1 cellular context compared by ENCODE assay signal in genomic region chr15:80152896-80153876, GRCh38.
TF ChIP-seq lines count a peak whose summit lies in the region.

FAH (plus strand) TSS chr15:80152999; CDS start chr15:80153055, 56 bp downstream.

TF ChIP-seq in HEK293, 187 proteins besides CTCF, POLR2A, EP300 and RAD21 (continued from another document):
- TF ChIP-seq ZBTB44 (tag by site-specific recombination; IDR thresholded peaks at IDR 0.05) (peak; percentile 24; the same call in 1 of the 2 replicates), ZNF600 (tag by site-specific recombination; IDR thresholded peaks at IDR 0.05) (peak; percentile 88), ZNF501 (tag by site-specific recombination; IDR thresholded peaks at IDR 0.05) (0 out of 2 replicates have a peak, but pooled peaks have one; percentile 11), ZNF48 (tag by site-specific recombination; IDR thresholded peaks at IDR 0.05) (no peak), ZNF623 (tag by site-specific recombination; IDR thresholded peaks at IDR 0.05) (no peak), YY1 (tag by site-specific recombination; IDR thresholded peaks at IDR 0.05) (peak; percentile 46; the same call in 1 of the 2 replicates), ZBTB48 (tag by site-specific recombination; IDR thresholded peaks at IDR 0.05) (peak; percentile 47; the same call in 1 of the 2 replicates), ZNF785 (tag by site-specific recombination; IDR thresholded peaks at IDR 0.05) (0 out of 2 replicates have a peak, but pooled peaks have one; percentile 30), GLIS1 (tag by site-specific recombination; IDR thresholded peaks at IDR 0.05) (0 out of 2 replicates have a peak, but pooled peaks have one; percentile 11), KLF1 (tag by site-specific recombination; IDR thresholded peaks at IDR 0.05) (0 out of 2 replicates have a peak, but pooled peaks have one; percentile 12), ZNF324 (tag by site-specific recombination; IDR thresholded peaks at IDR 0.05) (peak; percentile 44; the same call in 1 of the 2 replicates), ZNF335 (tag by site-specific recombination; conservative IDR thresholded peaks at IDR 0.05) (peak; percentile 89), ZBTB20 (tag by site-specific recombination; IDR thresholded peaks at IDR 0.05) (peak; percentile 39; the same call in 1 of the 2 replicates), SP7 (tag by site-specific recombination; IDR thresholded peaks at IDR 0.05) (peak; percentile 48; the same call in 1 of the 2 replicates), ZNF629 (tag by site-specific recombination; IDR thresholded peaks at IDR 0.05) (no peak), GLIS2 (tag by site-specific recombination; IDR thresholded peaks at IDR 0.05) (peak; percentile 19; the same call in 1 of the 2 replicates), ZBTB11 (tag by site-specific recombination; conservative IDR thresholded peaks at IDR 0.05; ENCODE audit: low read depth) (no peak; the same call in 1 of the 2 replicates), SP3 (tag by site-specific recombination; IDR thresholded peaks at IDR 0.05) (peak; percentile 85), ZNF211 (tag by site-specific recombination; IDR thresholded peaks at IDR 0.05; ENCODE audit: low read depth) (no peak), ZFHX2 (tag by site-specific recombination; conservative IDR thresholded peaks at IDR 0.05) (peak; percentile 18; the same call in 1 of the 2 replicates), KLF8 (tag by site-specific recombination; IDR thresholded peaks at IDR 0.05) (peak; percentile 75; the same call in 1 of the 2 replicates), BCL11A (tag by site-specific recombination; IDR thresholded peaks at IDR 0.05; ENCODE audit: low read depth) (0 out of 2 replicates have a peak, but pooled peaks have one; percentile 10), ZNF341 (tag by site-specific recombination; IDR thresholded peaks at IDR 0.05; ENCODE audit: low read depth) (peak; percentile 32; the same call in 1 of the 2 replicates), BCL6B (tag by site-specific recombination; IDR thresholded peaks at IDR 0.05) (no peak), ZNF140 (tag by site-specific recombination; IDR thresholded peaks at IDR 0.05) (no peak), KLF7 (tag by site-specific recombination; IDR thresholded peaks at IDR 0.05; ENCODE audit: borderline replicate concordance) (0 out of 2 replicates have a peak, but pooled peaks have one; percentile 16), ZBTB17 (tag by site-specific recombination; IDR thresholded peaks at IDR 0.05) (peak; percentile 94), ZNF366 (tag by site-specific recombination; conservative IDR thresholded peaks at IDR 0.05) (0 out of 2 replicates have a peak, but pooled peaks have one; percentile 15), ZNF202 (tag by site-specific recombination; IDR thresholded peaks at IDR 0.05; ENCODE audit: borderline replicate concordance) (no peak), ZNF843 (tag by site-specific recombination; IDR thresholded peaks at IDR 0.05) (0 out of 2 replicates have a peak, but pooled peaks have one; percentile 33), ZXDB (tag by site-specific recombination; IDR thresholded peaks at IDR 0.05) (peak; percentile 65), KLF10 (tag by site-specific recombination; IDR thresholded peaks at IDR 0.05) (peak; percentile 74)
